Comparison of ENCODE assay signal across 31 cellular contexts in genomic region chr15:24835301-24835700, GRCh38.
"Had no signal": no experiment of that assay in that cellular context is flagged by ENCODE, and none has a peak within 500 bp of the region (broad histone marks: within the 10 kb centered on the region; RNA-seq: fewer than 3 reads in every experiment).

No MANE protein-coding gene starts in this region.

- H3K4me1 Mint-ChIP-seq: mesothelial cell of epicardium; naive B cell; neural crest cell; stimulated activated naive CD8-positive, alpha-beta T cell treated with anti-CD3 and anti-CD28 coated beads, Interleukin-15, amount 100 ng/mL, for 72 hours had no signal

- H3K9ac ChIP-seq: parathyroid adenoma had no signal

- H3K27me3 ChIP-seq: esophagus muscularis mucosa, foreskin keratinocyte, gastroesophageal sphincter, heart left ventricle, hepatocyte, left lung, suprapubic skin, transverse colon, upper lobe of right lung, vagina had no signal

- H3K9me3 ChIP-seq: esophagus muscularis mucosa, transverse colon, upper lobe of right lung, vagina had no signal

- H3K4me2 ChIP-seq: hepatocyte, smooth muscle cell had no signal

- DNase-seq: dorsolateral prefrontal cortex; effector CD4-positive, alpha-beta T cell; foreskin keratinocyte; heart left ventricle; left cardiac atrium; left lung; mesenchymal stem cell; mucosa of descending colon; naive B cell; stimulated activated CD4-positive, alpha-beta T cell treated with anti-CD3 and anti-CD28 coated beads, Interleukin-12 subunit alpha, Interleukin-12 subunit beta, amount 100 ng/mL, for 4 hours; stimulated activated CD4-positive, alpha-beta T cell treated with anti-CD3 and anti-CD28 coated beads, Interleukin-1b, Interleukin-23, amount 100 ng/mL, for 48 hours; stimulated activated CD4-positive, alpha-beta T cell treated with anti-CD3 and anti-CD28 coated beads, Interleukin-4, amount 100 ng/mL, for 1 hour; stimulated activated CD8-positive, alpha-beta memory T cell treated with anti-CD3 and anti-CD28 coated beads, Interleukin-4, amount 100 ng/mL, for 48 hours; stimulated activated naive CD4-positive, alpha-beta T cell; stimulated activated naive CD8-positive, alpha-beta T cell treated with anti-CD3 and anti-CD28 coated beads, Interleukin-15, amount 100 ng/mL, for 72 hours; transverse colon; upper lobe of right lung had no signal

- H3K36me3 Mint-ChIP-seq: mesothelial cell of epicardium, naive B cell had no signal

- H3K4me3 Mint-ChIP-seq: mesothelial cell of epicardium; naive B cell; natural killer cell treated with Interleukin-12 subunit alpha and Interleukin-12 subunit beta and Interleukin-15 and Interleukin-18, amount 100 ng/mL, for 72 hours; neural crest cell; stimulated activated naive CD8-positive, alpha-beta T cell treated with anti-CD3 and anti-CD28 coated beads, Interleukin-15, amount 100 ng/mL, for 72 hours had no signal

- ATAC-seq: foreskin keratinocyte; gastroesophageal sphincter; heart left ventricle; left cardiac atrium; left lung; mucosa of descending colon; natural killer cell treated with Interleukin-12 subunit alpha and Interleukin-12 subunit beta and Interleukin-15 and Interleukin-18, amount 100 ng/mL, for 72 hours; sciatic nerve; stimulated activated naive CD8-positive, alpha-beta T cell treated with anti-CD3 and anti-CD28 coated beads, Interleukin-15, amount 100 ng/mL, for 72 hours; upper lobe of right lung had no signal

- H3K79me2 ChIP-seq: hepatocyte, parathyroid adenoma had no signal

- H3K27ac Mint-ChIP-seq: mesothelial cell of epicardium; naive B cell; natural killer cell treated with Interleukin-12 subunit alpha and Interleukin-12 subunit beta and Interleukin-15 and Interleukin-18, amount 100 ng/mL, for 72 hours; progenitor cell of endocrine pancreas; stimulated activated naive CD8-positive, alpha-beta T cell treated with anti-CD3 and anti-CD28 coated beads, Interleukin-15, amount 100 ng/mL, for 72 hours had no signal

- H3K27me3 Mint-ChIP-seq: naive B cell; natural killer cell treated with Interleukin-12 subunit alpha and Interleukin-12 subunit beta and Interleukin-15 and Interleukin-18, amount 100 ng/mL, for 72 hours; progenitor cell of endocrine pancreas; stimulated activated naive CD8-positive, alpha-beta T cell treated with anti-CD3 and anti-CD28 coated beads, Interleukin-15, amount 100 ng/mL, for 72 hours had no signal

- H3K36me3 ChIP-seq: esophagus muscularis mucosa, gastroesophageal sphincter, heart left ventricle, left lung, suprapubic skin, transverse colon, upper lobe of right lung, vagina had no signal

- H2AFZ ChIP-seq: hepatocyte, parathyroid adenoma had no signal

- H3K4me3 ChIP-seq: dorsolateral prefrontal cortex, esophagus muscularis mucosa, gastroesophageal sphincter, heart left ventricle, hepatocyte, left lung, mucosa of descending colon, smooth muscle cell, suprapubic skin, transverse colon, upper lobe of right lung, vagina had no signal

- H3K4me1 ChIP-seq: esophagus muscularis mucosa, foreskin keratinocyte, gastroesophageal sphincter, heart left ventricle, left lung, parathyroid adenoma, suprapubic skin, transverse colon, upper lobe of right lung, vagina had no signal

- FAIRE-seq: islet of Langerhans had no signal

- H3K27ac ChIP-seq: dorsolateral prefrontal cortex, epithelial cell of prostate, esophagus muscularis mucosa, foreskin keratinocyte, gastroesophageal sphincter, heart left ventricle, hepatocyte, left lung, parathyroid adenoma, suprapubic skin, transverse colon, upper lobe of right lung, vagina had no signal
